17 cellular contexts compared by ENCODE assay signal in genomic region chr1:94895518-94895917, GRCh38. TPM values are rescaled to one million over a fixed set of nuclear protein-coding genes. Genes with fewer than 3 reads are reported as not detected.
DNase-seq lines count a peak whose midpoint lies in the region; ATAC-seq and TF ChIP-seq lines count a peak whose summit lies in the region.
"Had no signal": no experiment of that assay in that cellular context is flagged by ENCODE, and none has a peak within 500 bp of the region (broad histone marks: within the 10 kb centered on the region; RNA-seq: fewer than 3 reads in every experiment).

No MANE protein-coding gene starts in this region.

- H3K9me2 ChIP-seq in SK-N-SH: no peaks in the 10 kb centered on the region

- H3K79me2 ChIP-seq in SK-N-SH (ENCODE audit: insufficient read depth): peaks cover 23% of the 10 kb centered on the region

- H3K27me3 ChIP-seq in SK-N-SH (ENCODE audit: insufficient read depth) (no peaks in the 10 kb centered on the region), ascending aorta (no peaks in the 10 kb centered on the region)

- no peak for TF ChIP-seq RAD21 in SK-N-SH (IDR thresholded peaks at IDR 0.05; ENCODE audit: low read length)

- no peak for TF ChIP-seq EP300 in SK-N-SH (IDR thresholded peaks at IDR 0.05; ENCODE audit: borderline replicate concordance in 1 of 2, low read depth in 1 of 2, low read length in 1 of 2)

- no peaks in the 10 kb centered on the region for H3K9me3 ChIP-seq in SK-N-SH
- no peaks in the 10 kb centered on the region for H3K9me3 ChIP-seq in ascending aorta
- H3K9me3 ChIP-seq: A549 had no signal

- H3K9ac ChIP-seq in SK-N-SH: no peak overlapping the region

- peaks cover 29% of the 10 kb centered on the region for H3K36me3 Mint-ChIP-seq in endothelial cell (ENCODE audit: low read depth, unreplicated experiment)
- peaks cover 78% of the 10 kb centered on the region for H3K36me3 Mint-ChIP-seq in nephron (ENCODE audit: low read depth)
- no peaks in the 10 kb centered on the region for H3K36me3 Mint-ChIP-seq in activated T-helper 1 cell treated with anti-CD3 and anti-CD28 coated beads, Interleukin-12 subunit alpha, Interleukin-12 subunit beta, Interleukin-2, Interleukin-4 antibody, amounts not matched to agents 30 ng/mL and 10 ng/mL and 1 ng/mL, durations not matched to agents 14 hours and 24 hours and 36 hours (ENCODE audit: low read depth)

- WGBS in SK-N-SH (ENCODE audit: low lambda C conversion rate): 100% methylated on average over 1 of the region's 1 CpG

- intact Hi-C loops in activated T-helper 1 cell treated with anti-CD3 and anti-CD28 coated beads, Interleukin-12 subunit alpha, Interleukin-12 subunit beta, Interleukin-2, Interleukin-4 antibody, amounts not matched to agents 30 ng/mL and 10 ng/mL and 1 ng/mL, durations not matched to agents 14 hours and 24 hours and 36 hours (cut with micrococcal nuclease): no loop called here
- intact Hi-C loops in ascending aorta (cut with DNase I): no loop called here

- H3K27me3 Mint-ChIP-seq in endothelial cell (ENCODE audit: unreplicated experiment) (peaks cover 1% of the 10 kb centered on the region), nephron (ENCODE audit: low read depth) (no peaks in the 10 kb centered on the region)
- peaks cover 2% of the 10 kb centered on the region for H3K27me3 Mint-ChIP-seq in activated T-helper 1 cell treated with anti-CD3 and anti-CD28 coated beads, Interleukin-12 subunit alpha, Interleukin-12 subunit beta, Interleukin-2, Interleukin-4 antibody, amounts not matched to agents 30 ng/mL and 10 ng/mL and 1 ng/mL, durations not matched to agents 14 hours and 24 hours and 36 hours (ENCODE audit: insufficient read depth)
- H3K27me3 Mint-ChIP-seq: CD4-positive, alpha-beta T cell had no signal

- POLR2A ChIA-PET in SK-N-SH (lab: Yijun Ruan, JAX): no interaction called here

- H2AFZ ChIP-seq in SK-N-SH (ENCODE audit: low read depth): no peak overlapping the region

- H3K4me1 ChIP-seq in SK-N-SH (ENCODE audit: control insufficient read depth in 1 of 2, insufficient read depth in 2 of 2, low read depth in 1 of 2, low read length in 1 of 2): peaks cover 0 to 7% of the 10 kb centered on the region in 2 experiments; a peak in 2 of 4 replicates
- H3K4me1 ChIP-seq in ascending aorta: peaks cover 4 to 18% of the 10 kb centered on the region in 2 donors
- H3K4me1 ChIP-seq: A549 had no signal

- no peak for DNase-seq in SK-N-SH
- no peak for DNase-seq in endothelial cell (ENCODE audit: low spot score)
- DNase-seq in activated T-helper 1 cell treated with anti-CD3 and anti-CD28 coated beads, Interleukin-12 subunit alpha, Interleukin-12 subunit beta, Interleukin-2, Interleukin-4 antibody, amounts not matched to agents 30 ng/mL and 10 ng/mL and 1 ng/mL, durations not matched to agents 14 hours and 24 hours and 36 hours (ENCODE audit: low spot score): no peak
- no peak for DNase-seq in NCI-H226
- no peak for DNase-seq in ascending aorta (ENCODE audit: low spot score in 2 of 2)
- DNase-seq: AML-193; CD4-positive, alpha-beta T cell; DMS53; DND-41; EL; H9 had no signal

- H4K20me1 ChIP-seq in SK-N-SH (ENCODE audit: insufficient read depth): peaks cover 7% of the 10 kb centered on the region; the same call in 1 of the 2 replicates

- peaks cover 75 to 77% of the 10 kb centered on the region in 2 experiments for H3K36me3 ChIP-seq in SK-N-SH (replicated peaks in 1 of 2; ENCODE audit: control insufficient read depth in 1 of 2, insufficient read depth in 2 of 2, low read length in 1 of 2)
- H3K36me3 ChIP-seq in ascending aorta: peaks cover 26 to 62% of the 10 kb centered on the region in 2 donors

- no peak overlapping the region for H3K4me2 ChIP-seq in SK-N-SH
- H3K4me2 ChIP-seq: A549 had no signal

- ATAC-seq in SK-N-SH treated with all-trans-retinoic acid at 6 μM for 48 hours: no peak
- ATAC-seq: A549, GM12878 had no signal

- H3K4me3 ChIP-seq in SK-N-SH (ENCODE audit: low read depth in 2 of 2, low read length in 1 of 2) (no peak overlapping the region), ascending aorta (no peak overlapping the region)
- H3K4me3 ChIP-seq: A549, GM12878 had no signal

- H3F3A ChIP-seq in SK-N-SH (replicated peaks; ENCODE audit: insufficient read depth): peaks cover 24% of the 10 kb centered on the region

- CTCF ChIA-PET in SK-N-SH (lab: Yijun Ruan, JAX): interaction anchor here (0.9 to 1.3 kb wide), 2 partner anchors 12 to 21 kb away, joined by 3 to 5 read pairs; no protein-coding TSS in a partner anchor

- H3K9me3 Mint-ChIP-seq in endothelial cell (ENCODE audit: unreplicated experiment): no peaks in the 10 kb centered on the region
- H3K9me3 Mint-ChIP-seq in nephron: no peaks in the 10 kb centered on the region
- H3K9me3 Mint-ChIP-seq in activated T-helper 1 cell treated with anti-CD3 and anti-CD28 coated beads, Interleukin-12 subunit alpha, Interleukin-12 subunit beta, Interleukin-2, Interleukin-4 antibody, amounts not matched to agents 30 ng/mL and 10 ng/mL and 1 ng/mL, durations not matched to agents 14 hours and 24 hours and 36 hours: no peaks in the 10 kb centered on the region
- H3K9me3 Mint-ChIP-seq: CD4-positive, alpha-beta T cell; H9 had no signal

- H3K27ac Mint-ChIP-seq in endothelial cell (ENCODE audit: unreplicated experiment): peak overlapping the region; percentile 4
- H3K27ac Mint-ChIP-seq in nephron: peak overlapping the region; percentile 24 to 51 (median 46)
- H3K27ac Mint-ChIP-seq in activated T-helper 1 cell treated with anti-CD3 and anti-CD28 coated beads, Interleukin-12 subunit alpha, Interleukin-12 subunit beta, Interleukin-2, Interleukin-4 antibody, amounts not matched to agents 30 ng/mL and 10 ng/mL and 1 ng/mL, durations not matched to agents 14 hours and 24 hours and 36 hours: no peak overlapping the region
- H3K27ac Mint-ChIP-seq: CD4-positive, alpha-beta T cell; H9 had no signal

- H3K27ac ChIP-seq in SK-N-SH (ENCODE audit: low read depth in 2 of 2, low read length in 1 of 2): no peak overlapping the region
- H3K27ac ChIP-seq in ascending aorta: no peak overlapping the region
- H3K27ac ChIP-seq: 22Rv1, A549, C4-2B had no signal

- H3K4me3 Mint-ChIP-seq in endothelial cell (ENCODE audit: unreplicated experiment) (peak overlapping the region; percentile 44), nephron (no peak overlapping the region)
- H3K4me3 Mint-ChIP-seq in activated T-helper 1 cell treated with anti-CD3 and anti-CD28 coated beads, Interleukin-12 subunit alpha, Interleukin-12 subunit beta, Interleukin-2, Interleukin-4 antibody, amounts not matched to agents 30 ng/mL and 10 ng/mL and 1 ng/mL, durations not matched to agents 14 hours and 24 hours and 36 hours: no peak overlapping the region
- H3K4me3 Mint-ChIP-seq: CD4-positive, alpha-beta T cell; H9 had no signal

- H3K4me1 Mint-ChIP-seq in endothelial cell (ENCODE audit: unreplicated experiment) (no peaks in the 10 kb centered on the region), nephron (peaks cover 45% of the 10 kb centered on the region)
- no peaks in the 10 kb centered on the region for H3K4me1 Mint-ChIP-seq in activated T-helper 1 cell treated with anti-CD3 and anti-CD28 coated beads, Interleukin-12 subunit alpha, Interleukin-12 subunit beta, Interleukin-2, Interleukin-4 antibody, amounts not matched to agents 30 ng/mL and 10 ng/mL and 1 ng/mL, durations not matched to agents 14 hours and 24 hours and 36 hours (ENCODE audit: low read depth)

- no peak for TF ChIP-seq CTCF in SK-N-SH (IDR thresholded peaks at IDR 0.05)
- no peak for TF ChIP-seq CTCF in endothelial cell (IDR thresholded peaks at IDR 0.05; ENCODE audit: unreplicated experiment)
- no peak for TF ChIP-seq CTCF in nephron (IDR thresholded peaks at IDR 0.05; ENCODE audit: unreplicated experiment in 3 of 3)
- TF ChIP-seq CTCF in ascending aorta (IDR thresholded peaks at IDR 0.05): no peak

TF ChIP-seq in SK-N-SH treated with all-trans-retinoic acid at 6 μM for 48 hours, 23 proteins besides CTCF, POLR2A, EP300 and RAD21:
- peak; percentile 97 for TF ChIP-seq ZFP3 (CRISPR knock-in tag; IDR thresholded peaks at IDR 0.05)
- no peak for TF ChIP-seq ESRRG (CRISPR knock-in tag; IDR thresholded peaks at IDR 0.05)

TF ChIP-seq in SK-N-SH, 30 proteins besides CTCF, POLR2A, EP300 and RAD21 (continues in another document):
- no peak for TF ChIP-seq NRF1 (IDR thresholded peaks at IDR 0.05; ENCODE audit: low read depth, low read length)
- no peak for TF ChIP-seq TAF1 (IDR thresholded peaks at IDR 0.05; ENCODE audit: borderline replicate concordance, low read depth, low read length)
- no peak for TF ChIP-seq PBX3 (IDR thresholded peaks at IDR 0.05)
- no peak for TF ChIP-seq ZBTB33 (IDR thresholded peaks at IDR 0.05; ENCODE audit: borderline replicate concordance, low read depth)
- TF ChIP-seq YY1 (IDR thresholded peaks at IDR 0.05; ENCODE audit: low read depth): no peak

RNA-seq across cellular contexts. Expression of gene CNN3, which starts 31.4 kb away (rescaled TPM):
- 204 and 242 TPM in 2 replicates for polyA plus RNA-seq in SK-N-SH (2012; rRNA removed)
- 282 and 327 TPM in 2 replicates for polyA plus RNA-seq in SK-N-SH (2012; cell fraction: cytosol; rRNA removed)
- polyA plus RNA-seq in SK-N-SH (2012; cell fraction: nucleus; rRNA removed): 113 and 197 TPM in 2 replicates
- total RNA-seq in endothelial cell (ENCODE audit: unreplicated experiment) (596 TPM), ascending aorta (362 TPM)
- 1.4 and 1.9 TPM in 2 replicates for total RNA-seq in activated T-helper 1 cell treated with anti-CD3 and anti-CD28 coated beads, Interleukin-12 subunit alpha, Interleukin-12 subunit beta, Interleukin-2, Interleukin-4 antibody, amounts not matched to agents 30 ng/mL and 10 ng/mL and 1 ng/mL, durations not matched to agents 14 hours and 24 hours and 36 hours

Comparison
In these comparisons a context has a peak if more than half of its experiments do, and no peak if none do; other contexts are left out.
1. RNA of gene CNN3, which starts 31.4 kb away (total RNA-seq): 596 TPM in endothelial cell (single experiment) and 362 TPM in ascending aorta (single experiment); 1.4 to 1.9 TPM in activated T-helper 1 cell treated with anti-CD3 and anti-CD28 coated beads, Interleukin-12 subunit alpha, Interleukin-12 subunit beta, Interleukin-2, Interleukin-4 antibody, amounts not matched to agents 30 ng/mL and 10 ng/mL and 1 ng/mL, durations not matched to agents 14 hours and 24 hours and 36 hours; every median in the first group is over 100 times any median in the second.